ENCODE assay signal across 22 cellular contexts in genomic region chr7:11605749-11606148, GRCh38.
DNase-seq lines count a peak whose midpoint lies in the region; ATAC-seq and TF ChIP-seq lines count a peak whose summit lies in the region.
"Had no signal": no experiment of that assay in that cellular context is flagged by ENCODE, and none has a peak within 500 bp of the region (broad histone marks: within the 10 kb centered on the region; RNA-seq: fewer than 3 reads in every experiment).

No MANE protein-coding gene starts in this region.

- DNase-seq in left ventricle myocardium inferior (no peak), Right ventricle myocardium inferior (ENCODE audit: missing footprints) (no peak), fibroblast of gingiva (ENCODE audit: low read depth) (peak; percentile 9), right lobe of liver (no peak), aorta (no peak), type B pancreatic cell (ENCODE audit: extremely low spot score, unreplicated experiment) (no peak)
- DNase-seq: CD4-positive, CD25-positive, alpha-beta regulatory T cell; DMS153; DND-41; HCEC 1CT; NCI-H1105; NCI-H1436 treated with DMSO at 0.1 percent for 48 hours; NCI-H1930; NCI-H2107; NCI-H446; NCI-H526; NCI-H82; PC-9; SHP77 had no signal

- H3K27me3 ChIP-seq in left ventricle myocardium inferior (ENCODE audit: low read depth) (no peaks in the 10 kb centered on the region), right lobe of liver (no peaks in the 10 kb centered on the region), aorta (ENCODE audit: control insufficient read depth in 1 of 2, insufficient read depth in 2 of 2, low read length in 1 of 2) (no peaks in the 10 kb centered on the region)
- H3K27me3 ChIP-seq: BLaER1 had no signal

- no peak overlapping the region for H3K4me3 Mint-ChIP-seq in type B pancreatic cell
- H3K4me3 Mint-ChIP-seq: CD4-positive, CD25-positive, alpha-beta regulatory T cell had no signal

- peak overlapping the region; percentile 37 for H3K27ac ChIP-seq in left ventricle myocardium inferior (replicated peaks)
- no peak overlapping the region for H3K27ac ChIP-seq in right lobe of liver
- no peak overlapping the region for H3K27ac ChIP-seq in aorta (ENCODE audit: low read depth in 1 of 2, low read length in 2 of 2)
- H3K27ac ChIP-seq: BLaER1, HL-60, PC-9 had no signal

- peaks cover 18% of the 10 kb centered on the region for H3K4me1 ChIP-seq in left ventricle myocardium inferior
- no peaks in the 10 kb centered on the region for H3K4me1 ChIP-seq in right lobe of liver
- H3K4me1 ChIP-seq in aorta (ENCODE audit: control insufficient read depth in 1 of 2, insufficient read depth in 2 of 2, low read length in 2 of 2), result no peaks in the 10 kb centered on the region
- H3K4me1 ChIP-seq: BLaER1 had no signal

- H3K9me3 ChIP-seq in left ventricle myocardium inferior (replicated peaks) (no peaks in the 10 kb centered on the region), right lobe of liver (no peaks in the 10 kb centered on the region), aorta (ENCODE audit: control insufficient read depth, low read length) (no peaks in the 10 kb centered on the region)
- H3K9me3 ChIP-seq: BLaER1 had no signal

- H3K4me3 ChIP-seq in left ventricle myocardium inferior (no peak overlapping the region), right lobe of liver (no peak overlapping the region), aorta (ENCODE audit: low read length in 2 of 2) (no peak overlapping the region)
- H3K4me3 ChIP-seq: BLaER1, PC-9 had no signal

- no peak for TF ChIP-seq POLR2A in right lobe of liver (IDR thresholded peaks at IDR 0.05)

- H3K36me3 ChIP-seq in left ventricle myocardium inferior (no peaks in the 10 kb centered on the region), right lobe of liver (no peaks in the 10 kb centered on the region), aorta (ENCODE audit: control insufficient read depth in 1 of 2, insufficient read depth in 2 of 2, low read length in 1 of 2) (no peaks in the 10 kb centered on the region)
- H3K36me3 ChIP-seq: BLaER1 had no signal

- intact Hi-C loops in left ventricle myocardium inferior (cut with micrococcal nuclease), result no loop called here
- intact Hi-C loops in Right ventricle myocardium inferior (cut with DNase I), result no loop called here
- intact Hi-C loops in right lobe of liver (cut with DNase I), result no loop called here
- intact Hi-C loops in aorta (cut with DNase I), result no loop called here

- H3K27ac Mint-ChIP-seq in type B pancreatic cell, result no peak overlapping the region
- H3K27ac Mint-ChIP-seq: CD4-positive, CD25-positive, alpha-beta regulatory T cell had no signal

- H3K36me3 Mint-ChIP-seq in type B pancreatic cell, result no peaks in the 10 kb centered on the region
- H3K36me3 Mint-ChIP-seq: CD4-positive, CD25-positive, alpha-beta regulatory T cell had no signal

- no peaks in the 10 kb centered on the region for H3K27me3 Mint-ChIP-seq in type B pancreatic cell
- H3K27me3 Mint-ChIP-seq: CD4-positive, CD25-positive, alpha-beta regulatory T cell had no signal

- peaks cover 5% of the 10 kb centered on the region for H3K4me1 Mint-ChIP-seq in type B pancreatic cell (ENCODE audit: unreplicated experiment)
- H3K4me1 Mint-ChIP-seq: CD4-positive, CD25-positive, alpha-beta regulatory T cell had no signal

- H3K9me3 Mint-ChIP-seq in type B pancreatic cell, result no peaks in the 10 kb centered on the region

- no peak for TF ChIP-seq CTCF in left ventricle myocardium inferior (IDR thresholded peaks at IDR 0.05; ENCODE audit: borderline replicate concordance)
- TF ChIP-seq CTCF in right lobe of liver (IDR thresholded peaks at IDR 0.05), result no peak
- no peak for TF ChIP-seq CTCF in type B pancreatic cell (conservative IDR thresholded peaks at IDR 0.05)

- ATAC-seq in Right ventricle myocardium inferior (no peak), right lobe of liver (peak in 3 of 4 donors; percentile 16 to 50 (median 25)), aorta (ENCODE audit: low FRiP score) (peak; percentile 64), HG02973 (IDR thresholded peaks at IDR 0.05; ENCODE audit: unreplicated experiment) (no peak)

Comparison
In these comparisons a context has a peak if more than half of its experiments do, and no peak if none do; other contexts are left out.
1. ATAC-seq: peak in right lobe of liver (3 of 4) and aorta (single experiment); none in Right ventricle myocardium inferior (single experiment) and HG02973 (single experiment).